In genomic region chr1:44784094-44785026, GRCh38 we compare ENCODE assay signal across 8 cellular contexts. TPM values are rescaled to one million over a fixed set of nuclear protein-coding genes. Genes with fewer than 3 reads are reported as not detected.
DNase-seq lines count a peak whose midpoint lies in the region; ATAC-seq and TF ChIP-seq lines count a peak whose summit lies in the region.

No MANE protein-coding gene starts in this region.

- H3K9ac ChIP-seq in colonic mucosa (ENCODE audit: low read depth in 2 of 2, low read length in 2 of 2): peak overlapping the region; percentile 63 to 70

- peaks cover 66% of the 10 kb centered on the region for H3F3A ChIP-seq in DOHH2 (ENCODE audit: control insufficient read depth, insufficient read depth)

- peaks cover 29% of the 10 kb centered on the region for H3K36me3 ChIP-seq in DOHH2 (ENCODE audit: control insufficient read depth, low read length)
- H3K36me3 ChIP-seq in colonic mucosa: peaks cover 4% of the 10 kb centered on the region

- no peaks in the 10 kb centered on the region for H3K9me3 ChIP-seq in DOHH2 (ENCODE audit: control insufficient read depth, insufficient read depth, low read length)
- H3K9me3 ChIP-seq in colonic mucosa: no peaks in the 10 kb centered on the region
- no peaks in the 10 kb centered on the region for H3K9me3 ChIP-seq in mononuclear cell (ENCODE audit: low read depth, low read length)

- no peaks in the 10 kb centered on the region for H3K9me2 ChIP-seq in DOHH2 (replicated peaks; ENCODE audit: control insufficient read depth, low read length)

- peak; percentile 5 for DNase-seq in NCI-H1092 (lab: John Stamatoyannopoulos, UW)
- no peak for DNase-seq in colonic mucosa
- DNase-seq in OCI-M1 (lab: John Stamatoyannopoulos, UW): no peak
- no peak for DNase-seq in cortex of kidney (lab: John Stamatoyannopoulos, UW)

- H3K27me3 ChIP-seq in DOHH2 (ENCODE audit: control insufficient read depth, low read length): no peaks in the 10 kb centered on the region
- no peaks in the 10 kb centered on the region for H3K27me3 ChIP-seq in colonic mucosa
- no peaks in the 10 kb centered on the region for H3K27me3 ChIP-seq in mononuclear cell (ENCODE audit: insufficient read depth, low read length)

- no peaks in the 10 kb centered on the region for H3K79me2 ChIP-seq in DOHH2 (ENCODE audit: control insufficient read depth, low read length)

- TF ChIP-seq CTCF in DOHH2 (IDR thresholded peaks at IDR 0.05; ENCODE audit: low read depth, low read length, poor library complexity, severe bottlenecking): no peak
- TF ChIP-seq CTCF in colonic mucosa (IDR thresholded peaks at IDR 0.05): no peak

- peaks cover 43% of the 10 kb centered on the region for H3K4me1 ChIP-seq in DOHH2 (ENCODE audit: control insufficient read depth, low read length)
- peaks cover 12% of the 10 kb centered on the region for H3K4me1 ChIP-seq in colonic mucosa
- peaks cover 31% of the 10 kb centered on the region for H3K4me1 ChIP-seq in mononuclear cell (ENCODE audit: insufficient read depth, low read length)

- no peaks in the 10 kb centered on the region for H4K20me1 ChIP-seq in DOHH2 (ENCODE audit: control insufficient read depth, insufficient read depth, low read depth, low read length)

- H3K4me2 ChIP-seq in DOHH2 (ENCODE audit: low read length): peak overlapping the region; percentile 74

- H3K4me3 ChIP-seq in DOHH2 (ENCODE audit: low read length) (peak overlapping the region; percentile 68), colonic mucosa (peak overlapping the region; percentile 56), mononuclear cell (ENCODE audit: low read length) (peak overlapping the region; percentile 22)

- H3K27ac ChIP-seq in DOHH2 (ENCODE audit: low read depth, low read length) (peak overlapping the region; percentile 46), colonic mucosa (no peak overlapping the region)

- ATAC-seq in HG03520 (IDR thresholded peaks at IDR 0.05; ENCODE audit: unreplicated experiment): no peak
- no peak for ATAC-seq in GM21515 (IDR thresholded peaks at IDR 0.05; ENCODE audit: unreplicated experiment)

- intact Hi-C loops in colonic mucosa (cut with DNase I): no loop called here

RNA-seq across cellular contexts. Expression of gene BEST4, which starts 3.6 kb away (rescaled TPM):
- total RNA-seq in colonic mucosa (10 to 100 TPM; 26.0 to 58.9 TPM), mononuclear cell (0.21 TPM)

RNA-seq across cellular contexts. Expression of gene RPS8, which starts 9.0 kb away (rescaled TPM):
- total RNA-seq in colonic mucosa (1,000 to 10,000 TPM; 1,574 to 1,589 TPM), mononuclear cell (2,122 TPM)

RNA-seq across cellular contexts. Expression of gene PLK3, which starts 15.8 kb away (rescaled TPM):
- 1 to 10 TPM; 7.7 to 8.8 TPM for total RNA-seq in colonic mucosa
- 224 TPM for total RNA-seq in mononuclear cell

RNA-seq across cellular contexts. Expression of gene DYNLT4, which starts 22.8 kb away (rescaled TPM):
- total RNA-seq in colonic mucosa (under 1 TPM; 0.35 to 0.56 TPM), mononuclear cell (4.6 TPM)

RNA-seq across cellular contexts. Expression of gene BTBD19, which starts 24.0 kb away (rescaled TPM):
- 1 to 10 TPM; 1.6 to 2.5 TPM for total RNA-seq in colonic mucosa
- 8.7 TPM for total RNA-seq in mononuclear cell

Comparison
In these comparisons a context has a peak if more than half of its experiments do, and no peak if none do; other contexts are left out.
1. RNA of gene BEST4, which starts 3.6 kb away (total RNA-seq): 26.0 to 58.9 TPM in colonic mucosa; 0.21 TPM in mononuclear cell (single experiment); every median in the first group is over 10 times any median in the second.
2. RNA of gene PLK3, which starts 15.8 kb away (total RNA-seq): 224 TPM in mononuclear cell (single experiment); 7.7 to 8.8 TPM in colonic mucosa; every median in the first group is over 10 times any median in the second.
3. Peak in every context shown above with its lines, with median percentiles within 50 percentile points of each other: H3K4me3 ChIP-seq.